8 cellular contexts compared by ENCODE assay signal in genomic region chr17:7843536-7844291, GRCh38. TPM values are rescaled to one million over a fixed set of nuclear protein-coding genes. Genes with fewer than 3 reads are reported as not detected.
DNase-seq lines count a peak whose midpoint lies in the region; ATAC-seq and TF ChIP-seq lines count a peak whose summit lies in the region.

No MANE protein-coding gene starts in this region.

- TF ChIP-seq POLR2A in ovary (IDR thresholded peaks at IDR 0.05) (peak; percentile 2), testis (IDR thresholded peaks at IDR 0.05) (no peak)

- H3K27me3 ChIP-seq in ovary (no peaks in the 10 kb centered on the region), testis (no peaks in the 10 kb centered on the region)

- H3K27me3 Mint-ChIP-seq in activated naive CD8-positive, alpha-beta T cell treated with anti-CD3 and anti-CD28 coated beads, Interleukin-2, amount 10 ng/mL, durations not matched to agents 7 days and 5 days, result no peaks in the 10 kb centered on the region

- DNase-seq in COR-L47 (lab: John Stamatoyannopoulos, UW) (peak; percentile 33), MV-4-11 (lab: John Stamatoyannopoulos, UW) (peak; percentile 87), SW 1271 (lab: John Stamatoyannopoulos, UW) (peak; percentile 63 to 88), Right ventricle myocardium inferior (ENCODE audit: missing footprints) (peak; percentile 92), ovary (peak; percentile 72 to 87 (median 79)), testis (peak; percentile 87)
- DNase-seq in activated naive CD8-positive, alpha-beta T cell treated with anti-CD3 and anti-CD28 coated beads, Interleukin-2, amount 10 ng/mL, durations not matched to agents 7 days and 5 days, result peak; percentile 82

- TF ChIP-seq CTCF in ovary (IDR thresholded peaks at IDR 0.05) (no peak), testis (IDR thresholded peaks at IDR 0.05) (no peak)

- no peak for TF ChIP-seq EP300 in ovary (IDR thresholded peaks at IDR 0.05)

- H3K9me3 ChIP-seq in ovary (no peaks in the 10 kb centered on the region), testis (no peaks in the 10 kb centered on the region)

- H3K9me3 Mint-ChIP-seq in activated naive CD8-positive, alpha-beta T cell treated with anti-CD3 and anti-CD28 coated beads, Interleukin-2, amount 10 ng/mL, durations not matched to agents 7 days and 5 days, result no peaks in the 10 kb centered on the region

- ATAC-seq in GM21723 (IDR thresholded peaks at IDR 0.05; ENCODE audit: unreplicated experiment) (peak; percentile 27), Right ventricle myocardium inferior (peak; percentile 27)
- ATAC-seq in activated naive CD8-positive, alpha-beta T cell treated with anti-CD3 and anti-CD28 coated beads, Interleukin-2, amount 10 ng/mL, durations not matched to agents 7 days and 5 days (ENCODE audit: low read depth), result peak; percentile 16

- H3K4me1 ChIP-seq in ovary (ENCODE audit: insufficient read depth), result peaks cover 17% of the 10 kb centered on the region
- H3K4me1 ChIP-seq in testis, result peaks cover 37% of the 10 kb centered on the region

- H3K4me1 Mint-ChIP-seq in activated naive CD8-positive, alpha-beta T cell treated with anti-CD3 and anti-CD28 coated beads, Interleukin-2, amount 10 ng/mL, durations not matched to agents 7 days and 5 days, result peaks cover 37% of the 10 kb centered on the region

- H3K27ac ChIP-seq in ovary (peak overlapping the region; percentile 86 to 90), testis (peak overlapping the region; percentile 97)

- POLR2A ChIA-PET in activated naive CD8-positive, alpha-beta T cell treated with anti-CD3 and anti-CD28 coated beads, Interleukin-2, amount 10 ng/mL, durations not matched to agents 7 days and 5 days (lab: Charles Lee), result interaction anchor here (1.0 to 1.7 kb wide), 5 partner anchors 9 to 602 kb away, joined by 3 to 6 read pairs (median 3); partner anchors contain the start of genes KDM6B and NAA38

- H3K36me3 Mint-ChIP-seq in activated naive CD8-positive, alpha-beta T cell treated with anti-CD3 and anti-CD28 coated beads, Interleukin-2, amount 10 ng/mL, durations not matched to agents 7 days and 5 days, result peaks cover 2% of the 10 kb centered on the region

- H3K4me3 Mint-ChIP-seq in activated naive CD8-positive, alpha-beta T cell treated with anti-CD3 and anti-CD28 coated beads, Interleukin-2, amount 10 ng/mL, durations not matched to agents 7 days and 5 days, result peak overlapping the region; percentile 100

- H3K4me3 ChIP-seq in ovary (peak overlapping the region; percentile 83), testis (peak overlapping the region; percentile 77 to 97)

- intact Hi-C loops in Right ventricle myocardium inferior (cut with DNase I) (loop anchor here (2.0 to 10.0 kb wide), 3 partner anchors 13 to 404 kb away; partner anchors contain the start of genes CTC1, NAA38, PFAS and POLR2A), ovary (cut with DNase I) (loop anchor here in 1 of 4 donors (10.0 kb wide), 1 partner anchor 311 kb away; the partner anchor contains the start of gene PER1), testis (cut with DNase I; ENCODE audit: low total_unique reads) (loop anchor here (5.0 kb wide), 1 partner anchor 309 kb away; the partner anchor contains the start of gene PER1)

- H3K36me3 ChIP-seq in ovary (no peaks in the 10 kb centered on the region), testis (ENCODE audit: low read depth, missing control alignments) (no peaks in the 10 kb centered on the region)

- WGBS in ovary, 3 donors, result 0 to 1% (median 1%) methylated on average over 55 to 61 of the region's 61 CpGs
- 0 to 2% methylated on average over 31 to 57 of the region's 61 CpGs for WGBS in testis, 2 donors

- peak overlapping the region; percentile 99 for H3K27ac Mint-ChIP-seq in activated naive CD8-positive, alpha-beta T cell treated with anti-CD3 and anti-CD28 coated beads, Interleukin-2, amount 10 ng/mL, durations not matched to agents 7 days and 5 days

RNA-seq across cellular contexts. Expression of gene KDM6B, which starts 9.7 kb away (rescaled TPM):
- total RNA-seq in activated naive CD8-positive, alpha-beta T cell treated with anti-CD3 and anti-CD28 coated beads, Interleukin-2, amount 10 ng/mL, durations not matched to agents 7 days and 5 days, result 10 to 100 TPM; 43.4 to 50.9 TPM
- 25.0 TPM for total RNA-seq in Right ventricle myocardium inferior
- 10 to 100 TPM; 13.7 to 80.8 (median 71.9) TPM for total RNA-seq in ovary
- polyA plus RNA-seq in ovary, result 10 to 100 TPM in 1 of 2 donors, 1 to 10 TPM in 1; 9.1 to 36.9 TPM
- 10 to 100 TPM; 38.0 to 41.8 TPM for total RNA-seq in testis
- 27.8 TPM for polyA plus RNA-seq in testis (ENCODE audit: insufficient read depth, low read depth, low replicate concordance)

RNA-seq across cellular contexts. Expression of gene TMEM88, which starts 11.2 kb away (rescaled TPM):
- total RNA-seq in activated naive CD8-positive, alpha-beta T cell treated with anti-CD3 and anti-CD28 coated beads, Interleukin-2, amount 10 ng/mL, durations not matched to agents 7 days and 5 days, result 1 to 10 TPM; 2.9 to 3.7 TPM
- 35.4 TPM for total RNA-seq in Right ventricle myocardium inferior
- 10 to 100 TPM in 3 of 7 donors, 1 to 10 TPM in 4; 2.1 to 11.9 (median 8.2) TPM for total RNA-seq in ovary
- polyA plus RNA-seq in ovary, result 10 to 100 TPM in 1 of 2 donors, 1 to 10 TPM in 1; 5.5 to 17.8 TPM
- 1 to 10 TPM; 4.6 to 7.4 TPM for total RNA-seq in testis
- 6.8 TPM for polyA plus RNA-seq in testis (ENCODE audit: insufficient read depth, low read depth, low replicate concordance)

RNA-seq across cellular contexts. Expression of gene NAA38, which starts 13.6 kb away (rescaled TPM):
- 10 to 100 TPM; 62.1 to 71.7 TPM for total RNA-seq in activated naive CD8-positive, alpha-beta T cell treated with anti-CD3 and anti-CD28 coated beads, Interleukin-2, amount 10 ng/mL, durations not matched to agents 7 days and 5 days
- total RNA-seq in Right ventricle myocardium inferior (105 TPM), ovary (10 to 100 TPM; 46.4 to 82.8 (median 54.6) TPM), testis (10 to 100 TPM; 72.3 to 83.1 TPM)
- polyA plus RNA-seq in ovary (10 to 100 TPM in 1 of 2 donors, 1 to 10 TPM in 1; 4.6 to 59.1 TPM), testis (ENCODE audit: insufficient read depth, low read depth, low replicate concordance) (102 TPM)

RNA-seq across cellular contexts. Expression of gene CYB5D1, which starts 14.1 kb away (rescaled TPM):
- 1 to 10 TPM; 7.3 to 7.9 TPM for total RNA-seq in activated naive CD8-positive, alpha-beta T cell treated with anti-CD3 and anti-CD28 coated beads, Interleukin-2, amount 10 ng/mL, durations not matched to agents 7 days and 5 days
- 21.7 TPM for total RNA-seq in Right ventricle myocardium inferior
- 10 to 100 TPM in 6 of 7 donors, 1 to 10 TPM in 1; 7.0 to 18.8 (median 16.1) TPM for total RNA-seq in ovary
- 10 to 100 TPM; 10.8 to 22.2 TPM for polyA plus RNA-seq in ovary
- 10 to 100 TPM in 1 of 2 donors, 1 to 10 TPM in 1; 9.9 to 10.1 TPM for total RNA-seq in testis
- 12.8 TPM for polyA plus RNA-seq in testis (ENCODE audit: insufficient read depth, low read depth, low replicate concordance)

RNA-seq across cellular contexts. Expression of gene CHD3, which starts 44.9 kb away (rescaled TPM):
- total RNA-seq in activated naive CD8-positive, alpha-beta T cell treated with anti-CD3 and anti-CD28 coated beads, Interleukin-2, amount 10 ng/mL, durations not matched to agents 7 days and 5 days, result 100 to 1,000 TPM; 194 to 199 TPM
- total RNA-seq in Right ventricle myocardium inferior (18.0 TPM), ovary (100 to 1,000 TPM in 4 of 7 donors, 10 to 100 TPM in 3; 65.7 to 145 (median 114) TPM), testis (100 to 1,000 TPM; 111 to 123 TPM)
- polyA plus RNA-seq in ovary (100 to 1,000 TPM in 1 of 2 donors, 10 to 100 TPM in 1; 87.2 to 100 TPM), testis (ENCODE audit: insufficient read depth, low read depth, low replicate concordance) (62.3 TPM)

Comparison
In these comparisons a context has a peak if more than half of its experiments do, and no peak if none do; other contexts are left out.
1. Peak in every context shown above with its lines: DNase-seq, ATAC-seq, H3K4me3 ChIP-seq and H3K27ac ChIP-seq.
2. DNase-seq: peak in every context shown above with its lines; median percentile 92 in Right ventricle myocardium inferior; 87 in MV-4-11; 87 in testis; 82 in activated naive CD8-positive, alpha-beta T cell treated with anti-CD3 and anti-CD28 coated beads, Interleukin-2, amount 10 ng/mL, durations not matched to agents 7 days and 5 days; 79 in ovary; 76 in SW 1271; 33 in COR-L47.